1 cellular context compared by ENCODE assay signal in genomic region chr12:132827763-132828703, GRCh38.
TF ChIP-seq lines count a peak whose summit lies in the region.

No MANE protein-coding gene starts in this region.

TF ChIP-seq in SK-N-SH, 30 proteins besides CTCF, POLR2A, EP300 and RAD21 (continued from another document):
- TF ChIP-seq USF2 (IDR thresholded peaks at IDR 0.05; ENCODE audit: borderline replicate concordance, low read depth, low read length): no peak
- no peak for TF ChIP-seq ELF1 (IDR thresholded peaks at IDR 0.05)
- 0 out of 2 replicates have a peak, but pooled peaks have one; percentile 32 for TF ChIP-seq YY1 (IDR thresholded peaks at IDR 0.05; ENCODE audit: low read depth)
- TF ChIP-seq USF1 (IDR thresholded peaks at IDR 0.05; ENCODE audit: borderline replicate concordance, low read depth): no peak
- peak; percentile 53 for TF ChIP-seq FOSL2 (IDR thresholded peaks at IDR 0.05; ENCODE audit: borderline replicate concordance, low read depth)
- TF ChIP-seq RCOR1 (IDR thresholded peaks at IDR 0.05; ENCODE audit: low read length): no peak
- no peak for TF ChIP-seq TCF12 (IDR thresholded peaks at IDR 0.05)
- no peak for TF ChIP-seq GABPA (IDR thresholded peaks at IDR 0.05; ENCODE audit: low read depth)
- no peak for TF ChIP-seq TAF1 (IDR thresholded peaks at IDR 0.05; ENCODE audit: borderline replicate concordance, low read depth, low read length)
- TF ChIP-seq FOXJ3 (CRISPR knock-in tag; IDR thresholded peaks at IDR 0.05): no peak
- TF ChIP-seq PBX3 (IDR thresholded peaks at IDR 0.05): no peak
- no peak for TF ChIP-seq FOXM1 (IDR thresholded peaks at IDR 0.05; ENCODE audit: low read depth)
- no peak; the same call in 1 of the 2 replicates for TF ChIP-seq MXI1 (IDR thresholded peaks at IDR 0.05; ENCODE audit: low read depth, low read length)
- no peak for TF ChIP-seq EZH2phosphoT487 (IDR thresholded peaks at IDR 0.05; ENCODE audit: borderline replicate concordance, low read depth)
- TF ChIP-seq NRF1 (IDR thresholded peaks at IDR 0.05; ENCODE audit: low read depth, low read length): no peak
- no peak for TF ChIP-seq IRF3 (IDR thresholded peaks at IDR 0.05; ENCODE audit: low read depth, low read length)
- TF ChIP-seq CHD2 (IDR thresholded peaks at IDR 0.05; ENCODE audit: low read length, partially characterized antibody): no peak
- no peak for TF ChIP-seq GATA2 (CRISPR knock-in tag; IDR thresholded peaks at IDR 0.05)
- TF ChIP-seq NFIC (IDR thresholded peaks at IDR 0.05; ENCODE audit: borderline replicate concordance): no peak
- no peak for TF ChIP-seq MEF2A (IDR thresholded peaks at IDR 0.05; ENCODE audit: borderline replicate concordance, low read depth)
